In the genomic region with DNA sequence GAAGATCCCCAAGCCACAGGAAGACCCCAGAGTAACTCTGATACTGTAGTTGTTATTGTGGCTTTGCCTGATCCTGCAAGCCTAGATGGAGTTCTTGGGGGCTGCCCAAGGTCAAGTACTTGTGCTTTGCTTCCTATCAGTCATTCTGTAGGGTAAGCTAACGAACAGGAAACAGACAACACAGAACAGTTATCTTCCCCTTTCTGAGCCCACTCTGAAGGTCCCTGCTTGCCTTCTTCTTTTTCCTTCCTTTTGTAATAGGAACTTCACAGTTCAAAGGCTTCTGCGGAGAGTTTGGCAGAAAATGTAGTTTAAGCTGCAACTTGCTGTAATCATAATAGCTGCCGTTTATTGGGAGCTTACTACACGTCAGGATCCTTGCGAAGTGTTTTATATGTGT, we compare ENCODE assay signal across 1 cellular context.
TF ChIP-seq lines count a peak whose summit lies in the region.

No MANE protein-coding gene starts in this region.

TF ChIP-seq in WTC11, 78 proteins besides CTCF, POLR2A, EP300 and RAD21 (continued from another document):
- TF ChIP-seq ARID4B (CRISPR knock-in tag; IDR thresholded peaks at IDR 0.05; ENCODE audit: borderline replicate concordance) (no peak), HMGA2 (CRISPR knock-in tag; IDR thresholded peaks at IDR 0.05) (no peak), MAX (CRISPR knock-in tag; IDR thresholded peaks at IDR 0.05) (no peak)
